16 cellular contexts compared by ENCODE assay signal in the genomic region with DNA sequence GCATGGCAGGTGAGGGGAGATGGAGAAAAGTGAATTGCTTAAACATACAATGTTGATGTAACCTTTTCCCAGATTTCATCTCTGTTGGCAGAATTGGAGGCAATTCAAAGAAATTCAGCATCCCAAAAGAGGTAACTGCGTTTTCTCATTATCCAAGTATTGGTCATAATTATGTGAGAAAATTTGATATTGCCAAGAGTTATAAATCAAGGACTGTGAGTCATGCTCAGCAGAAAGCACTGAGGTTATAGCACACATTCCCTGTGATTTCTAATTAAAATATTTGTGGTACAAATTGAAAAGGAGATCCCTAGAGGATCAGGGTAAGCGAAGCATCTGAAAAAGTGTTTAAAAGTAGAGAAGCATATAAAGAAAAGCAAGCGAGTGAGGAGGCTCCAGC.
DNase-seq lines count a peak whose midpoint lies in the region; ATAC-seq and TF ChIP-seq lines count a peak whose summit lies in the region.
"Had no signal": no experiment of that assay in that cellular context is flagged by ENCODE, and none has a peak within 500 bp of the region (broad histone marks: within the 10 kb centered on the region; RNA-seq: fewer than 3 reads in every experiment).

No MANE protein-coding gene starts in this region.

- no peak overlapping the region for H3K4me3 ChIP-seq in skeletal muscle cell (ENCODE audit: low read depth, low read length)
- H3K4me3 ChIP-seq: BLaER1, heart left ventricle, skin epidermis had no signal

- DNase-seq in AG09319 (ENCODE audit: extremely low read depth, low read depth) (peak; percentile 24), NCI-H69 (lab: John Stamatoyannopoulos, UW) (peak; percentile 36), fibroblast of peridontal ligament (ENCODE audit: extremely low read depth) (peak; percentile 63), skeletal muscle cell (ENCODE audit: low read depth) (peak; percentile 64), NCI-H226 (no peak)
- no peak for DNase-seq in stimulated activated CD4-positive, alpha-beta T cell treated with anti-CD3 and anti-CD28 coated beads, Interleukin-15, amount 100 ng/mL, for 24 hours
- DNase-seq: activated CD4-positive, alpha-beta T cell treated with anti-CD3 and anti-CD28 coated beads, Interleukin-2, amount 50 U/mL, for 1 hour; activated T-cell treated with anti-CD3 and anti-CD28 coated beads, Interleukin-2, amount 50 U/mL, for 24 hours; heart left ventricle; islet precursor cell; NCI-H1436 had no signal

- ATAC-seq in GM21515 (IDR thresholded peaks at IDR 0.05; ENCODE audit: unreplicated experiment) (no peak), GM21737 (IDR thresholded peaks at IDR 0.05; ENCODE audit: unreplicated experiment) (no peak)
- ATAC-seq: heart left ventricle; stimulated activated memory B cell treated with anti-CD40 and anti-IgM and Interleukin-4, amounts not matched to agents 10 μg/mL and 1 μg/mL and 100 μg/mL, for 72 hours had no signal

- TF ChIP-seq CTCF in AG09319 (IDR thresholded peaks at IDR 0.05; ENCODE audit: low read depth, low read length), result no peak

Comparison
In these comparisons a context has a peak if more than half of its experiments do, and no peak if none do; other contexts are left out.
1. DNase-seq: peak in AG09319 (single experiment), NCI-H69 (single experiment), fibroblast of peridontal ligament (single experiment) and skeletal muscle cell (single experiment); none in stimulated activated CD4-positive, alpha-beta T cell treated with anti-CD3 and anti-CD28 coated beads, Interleukin-15, amount 100 ng/mL, for 24 hours (single experiment) and NCI-H226 (single experiment).